Comparison of ENCODE assay signal across 25 cellular contexts in the genomic region with DNA sequence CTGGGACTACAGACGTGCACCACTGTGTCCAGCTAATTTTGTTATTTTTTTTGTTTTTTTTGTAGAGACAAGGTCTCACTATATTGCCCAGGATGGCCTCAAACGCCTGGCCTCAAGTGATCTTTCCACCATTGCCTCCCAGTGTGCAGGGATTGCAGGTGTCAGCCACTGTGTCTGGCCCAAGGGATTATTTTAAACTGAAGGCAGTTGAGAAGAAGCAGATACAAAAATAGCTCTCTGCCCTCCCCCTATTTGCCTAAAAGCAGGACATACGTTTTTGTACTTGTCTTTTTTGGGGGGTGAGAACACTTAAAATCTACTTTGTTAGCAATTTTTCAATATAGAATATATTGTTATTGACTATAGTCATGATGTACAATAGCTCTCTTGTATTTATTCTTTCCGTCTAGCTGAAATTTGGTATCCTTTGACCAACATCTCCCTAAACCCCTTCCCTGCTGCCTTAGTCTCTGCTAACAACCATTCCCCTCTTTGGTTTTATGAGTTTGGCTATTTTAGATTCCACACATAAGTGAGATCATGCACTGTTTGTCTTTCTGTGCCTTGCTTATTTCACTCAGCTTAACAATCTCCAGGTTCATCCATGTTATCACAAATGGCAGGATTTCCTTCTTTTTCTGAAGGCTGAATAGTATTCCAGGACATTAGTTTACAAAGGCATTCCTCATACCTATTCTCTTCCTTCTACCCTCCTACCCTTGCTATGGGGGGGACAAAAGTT. TPM values are rescaled to one million over a fixed set of nuclear protein-coding genes. Genes with fewer than 3 reads are reported as not detected.
DNase-seq lines count a peak whose midpoint lies in the region; FAIRE-seq and TF ChIP-seq lines count a peak whose summit lies in the region.
"Had no signal": no experiment of that assay in that cellular context is flagged by ENCODE, and none has a peak within 500 bp of the region (broad histone marks: within the 10 kb centered on the region; RNA-seq: fewer than 3 reads in every experiment).

No MANE protein-coding gene starts in this region.

- FAIRE-seq in D721Med (lab: Jason Lieb, UNC) = no peak
- FAIRE-seq: A549, G401.6, GM12891 had no signal

- peak overlapping the region; percentile 0; the same call in 1 of the 2 replicates for H3K4me3 ChIP-seq in BLaER1
- peak overlapping the region; percentile 35 for H3K4me3 ChIP-seq in DOHH2 (ENCODE audit: low read length)
- H3K4me3 ChIP-seq in rectal smooth muscle tissue (ENCODE audit: low read length) = no peak overlapping the region
- H3K4me3 ChIP-seq: A549 had no signal

- H3K27ac ChIP-seq in BLaER1 = peak overlapping the region; percentile 72
- H3K27ac ChIP-seq in DOHH2 (ENCODE audit: low read depth, low read length) = peak overlapping the region; percentile 68
- peak overlapping the region; percentile 15 for H3K27ac ChIP-seq in rectal smooth muscle tissue (ENCODE audit: low read depth, low read length)
- H3K27ac ChIP-seq in substantia nigra (ENCODE audit: low read depth, low read length, poor library complexity, severe bottlenecking) = no peak overlapping the region
- H3K27ac ChIP-seq: 22Rv1, A549, C4-2B had no signal

- peak; percentile 13 for DNase-seq in MV-4-11 (lab: John Stamatoyannopoulos, UW)
- DNase-seq in mucosa of gallbladder (ENCODE audit: low spot score) = no peak
- no peak for DNase-seq in NK-92 treated with Interleukin-12 subunit alpha and Interleukin-12 subunit beta, amount 100 ng/mL, for 24 hours (lab: John Stamatoyannopoulos, UW)
- no peak for DNase-seq in D721Med (ENCODE audit: insufficient read length, low spot score)
- DNase-seq in substantia nigra (lab: John Stamatoyannopoulos, UW) = no peak
- DNase-seq: AML-193; Caco-2; Calu3; CD4-positive, alpha-beta T cell; CD8-positive, alpha-beta T cell; DMS 273 treated with DMSO at 0.1 percent for 48 hours; DMS153; DMS53; DMS79; DND-41; GF-D8 had no signal

- H3K4me2 ChIP-seq in BLaER1 (peak overlapping the region; percentile 67), DOHH2 (ENCODE audit: low read length) (peak overlapping the region; percentile 49)
- H3K4me2 ChIP-seq: A549 had no signal

- TF ChIP-seq CTCF in DOHH2 (IDR thresholded peaks at IDR 0.05; ENCODE audit: low read depth, low read length, poor library complexity, severe bottlenecking) (no peak), D721Med (IDR thresholded peaks at IDR 0.05; ENCODE audit: insufficient read depth, missing control alignments) (no peak)

- no peaks in the 10 kb centered on the region for H3K79me2 ChIP-seq in DOHH2 (ENCODE audit: control insufficient read depth, low read length)

- no peaks in the 10 kb centered on the region for H3K9me2 ChIP-seq in DOHH2 (replicated peaks; ENCODE audit: control insufficient read depth, low read length)

- peaks cover 27% of the 10 kb centered on the region for H3K4me1 ChIP-seq in BLaER1
- peaks cover 26% of the 10 kb centered on the region for H3K4me1 ChIP-seq in DOHH2 (ENCODE audit: control insufficient read depth, low read length)
- peaks cover 3% of the 10 kb centered on the region for H3K4me1 ChIP-seq in rectal smooth muscle tissue (ENCODE audit: control insufficient read depth, insufficient read depth, low read length)
- H3K4me1 ChIP-seq: A549, Caco-2 had no signal

- H3K9ac ChIP-seq in BLaER1 = no peak overlapping the region
- H3K9ac ChIP-seq in rectal smooth muscle tissue (ENCODE audit: low read length) = no peak overlapping the region

- peaks cover 7% of the 10 kb centered on the region for H3F3A ChIP-seq in DOHH2 (ENCODE audit: control insufficient read depth, insufficient read depth)

- H4K20me1 ChIP-seq in BLaER1 = no peaks in the 10 kb centered on the region
- no peaks in the 10 kb centered on the region for H4K20me1 ChIP-seq in DOHH2 (ENCODE audit: control insufficient read depth, insufficient read depth, low read depth, low read length)

- no peaks in the 10 kb centered on the region for H3K27me3 ChIP-seq in BLaER1
- no peaks in the 10 kb centered on the region for H3K27me3 ChIP-seq in DOHH2 (ENCODE audit: control insufficient read depth, low read length)
- H3K27me3 ChIP-seq in rectal smooth muscle tissue (ENCODE audit: control insufficient read depth, insufficient read depth, low read length) = no peaks in the 10 kb centered on the region

- H3K36me3 ChIP-seq in BLaER1 (no peaks in the 10 kb centered on the region), DOHH2 (ENCODE audit: control insufficient read depth, low read length) (no peaks in the 10 kb centered on the region), rectal smooth muscle tissue (ENCODE audit: control insufficient read depth, insufficient read depth, low read length) (no peaks in the 10 kb centered on the region)

- H3K9me3 ChIP-seq in BLaER1 = peaks cover 43% of the 10 kb centered on the region
- H3K9me3 ChIP-seq in DOHH2 (ENCODE audit: control insufficient read depth, insufficient read depth, low read length) = peaks cover 7% of the 10 kb centered on the region; the same call in 1 of the 2 replicates
- H3K9me3 ChIP-seq: A549, Caco-2 had no signal

RNA-seq across cellular contexts. Expression of a gene that starts 34.9 kb away (rescaled TPM):
- not detected for total RNA-seq in mucosa of gallbladder
- total RNA-seq: A172; Caco-2; Calu3; CD4-positive, alpha-beta T cell; CD8-positive, alpha-beta T cell had no signal

RNA-seq across cellular contexts. Expression of a gene that starts 50.1 kb away (rescaled TPM):
- 16.5 TPM for total RNA-seq in mucosa of gallbladder

RNA-seq across cellular contexts. Expression of a gene that starts 56.8 kb away (rescaled TPM):
- total RNA-seq in mucosa of gallbladder = 0.09 TPM
- total RNA-seq: A172; Caco-2; Calu3; CD4-positive, alpha-beta T cell had no signal
